ENCODE assay signal across 13 cellular contexts in genomic region chr5:93588586-93589347, GRCh38. TPM values are rescaled to one million over a fixed set of nuclear protein-coding genes. Genes with fewer than 3 reads are reported as not detected.
DNase-seq lines count a peak whose midpoint lies in the region; ATAC-seq and TF ChIP-seq lines count a peak whose summit lies in the region.
"Had no signal": no experiment of that assay in that cellular context is flagged by ENCODE, and none has a peak within 500 bp of the region (broad histone marks: within the 10 kb centered on the region; RNA-seq: fewer than 3 reads in every experiment).

No MANE protein-coding gene starts in this region.

- H3K27ac ChIP-seq in mammary epithelial cell (ENCODE audit: insufficient read depth, low read depth, low read length) (no peak overlapping the region), left lung (peak overlapping the region; percentile 14 to 37), tibial nerve (peak overlapping the region; percentile 61 to 95 (median 80))
- H3K27ac ChIP-seq: BLaER1, cardiac muscle cell had no signal

- H3K4me3 ChIP-seq in mammary epithelial cell (replicated peaks in 1 of 3; ENCODE audit: insufficient read depth in 1 of 3, low read depth in 2 of 3, low read length in 3 of 3) (no peak overlapping the region), left lung (peak overlapping the region; percentile 10 to 16), tibial nerve (peak overlapping the region; percentile 13 to 83 (median 40)), lower leg skin (ENCODE audit: low read depth, poor library complexity, severe bottlenecking) (no peak overlapping the region)
- H3K4me3 ChIP-seq: cardiac muscle cell had no signal

- intact Hi-C loops in mammary epithelial cell (cut with micrococcal nuclease) (loop anchor here (5.0 to 10.0 kb wide), 2 partner anchors 294 to 1029 kb away; partner anchors contain the start of genes KIAA0825 and SLF1), left lung (cut with DNase I) (loop anchor here in 1 of 2 donors (10.0 kb wide), 1 partner anchor 206 kb away; no protein-coding TSS in a partner anchor), lower leg skin (cut with DNase I; ENCODE audit: low total_unique reads) (loop anchor here (10.0 kb wide), 1 partner anchor 326 kb away; no protein-coding TSS in a partner anchor)

- H3K36me3 ChIP-seq in mammary epithelial cell (ENCODE audit: insufficient read depth, low read length), result no peaks in the 10 kb centered on the region
- H3K36me3 ChIP-seq in left lung, result no peaks in the 10 kb centered on the region
- peaks cover 0 to 12% (median 0%) of the 10 kb centered on the region in 3 donors for H3K36me3 ChIP-seq in tibial nerve
- H3K36me3 ChIP-seq: BLaER1, cardiac muscle cell had no signal

- CTCF ChIA-PET in mammary epithelial cell (lab: Charles Lee; ENCODE audit: low non-redundant PET), result no interaction called here

- peaks cover 0 to 1% of the 10 kb centered on the region in 2 donors for H3K9me3 Mint-ChIP-seq in activated T-cell treated with anti-CD3 and anti-CD28 coated beads, Interleukin-2, amount 50 U/mL, for 72 hours

- H2AFZ ChIP-seq in mammary epithelial cell (ENCODE audit: low read depth, low read length), result peak overlapping the region; percentile 70

- peaks cover 76% of the 10 kb centered on the region for H3K27me3 Mint-ChIP-seq in activated T-cell treated with anti-CD3 and anti-CD28 coated beads, Interleukin-2, amount 50 U/mL, for 72 hours (ENCODE audit: low read depth)

- H3K4me1 ChIP-seq in mammary epithelial cell (ENCODE audit: insufficient read depth, low read length), result peaks cover 4% of the 10 kb centered on the region
- H3K4me1 ChIP-seq in left lung, result peaks cover 0 to 10% of the 10 kb centered on the region in 2 donors
- peaks cover 0 to 42% (median 13%) of the 10 kb centered on the region in 4 donors for H3K4me1 ChIP-seq in tibial nerve

- no peak for DNase-seq in activated T-cell treated with anti-CD3 and anti-CD28 coated beads, Interleukin-2, amount 50 U/mL, for 72 hours
- DNase-seq in activated T-cell treated with anti-CD3 and anti-CD28 coated beads for 4 hours (no peak), mammary epithelial cell (no peak), left lung (peak in 1 of 2 donors; percentile 58), tibial nerve (ENCODE audit: low spot score in 2 of 2) (peak in 1 of 2 donors; percentile 45), MV-4-11 (lab: John Stamatoyannopoulos, UW) (no peak), lower leg skin (ENCODE audit: low spot score in 2 of 2) (no peak)
- DNase-seq in stimulated activated naive CD4-positive, alpha-beta T cell treated with Interleukin-2 at 50 U/mL for 16 hours (lab: John Stamatoyannopoulos, UW), result no peak
- DNase-seq: activated CD4-positive, alpha-beta T cell treated with anti-CD3 and anti-CD28 coated beads, Interleukin-2, amount 50 U/mL, for 1 hour; MM.1S had no signal

- in situ Hi-C loops in mammary epithelial cell (cut with MboI; ENCODE audit: low sequenced_read_pairs in 2 of 2), result loop anchor here in 1 of 2 donors (25.0 kb wide), 1 partner anchor 676 kb away; no protein-coding TSS in a partner anchor

- TF ChIP-seq POLR2A in tibial nerve (IDR thresholded peaks at IDR 0.05) (no peak), lower leg skin (IDR thresholded peaks at IDR 0.05) (no peak)

- H4K20me1 ChIP-seq in mammary epithelial cell (ENCODE audit: insufficient read depth, low read length), result no peaks in the 10 kb centered on the region

- no peak overlapping the region for H3K27ac Mint-ChIP-seq in activated T-cell treated with anti-CD3 and anti-CD28 coated beads, Interleukin-2, amount 50 U/mL, for 72 hours

- no peak overlapping the region for H3K9ac ChIP-seq in mammary epithelial cell (ENCODE audit: insufficient read depth, low read length)
- H3K9ac ChIP-seq: BLaER1 had no signal

- dilution Hi-C loops in mammary epithelial cell (cut with HindIII; ENCODE audit: low sequenced_read_pairs), result no loop called here

- H3K9me3 ChIP-seq in mammary epithelial cell (replicated peaks; ENCODE audit: insufficient read depth, low read length) (peaks cover 6% of the 10 kb centered on the region), left lung (no peaks in the 10 kb centered on the region), tibial nerve (no peaks in the 10 kb centered on the region)

- no peak for ATAC-seq in activated T-cell treated with anti-CD3 and anti-CD28 coated beads, Interleukin-2, amount 50 U/mL, for 72 hours (replicated peaks in 1 of 2)
- no peak for ATAC-seq in left lung

- WGBS in mammary epithelial cell (ENCODE audit: low coverage, missing lambda C conversion rate), result 89% methylated on average over 21 of the region's 52 CpGs
- WGBS in tibial nerve, 2 donors, result 21 to 33% methylated on average over 15 to 24 of the region's 52 CpGs
- WGBS in lower leg skin, 2 donors, result 63 to 77% methylated on average over 29 to 33 of the region's 52 CpGs

- H3K4me3 Mint-ChIP-seq in activated T-cell treated with anti-CD3 and anti-CD28 coated beads, Interleukin-2, amount 50 U/mL, for 72 hours, result peak overlapping the region; percentile 24 to 74

- peaks cover 4 to 7% of the 10 kb centered on the region in 2 donors for H3K36me3 Mint-ChIP-seq in activated T-cell treated with anti-CD3 and anti-CD28 coated beads, Interleukin-2, amount 50 U/mL, for 72 hours (ENCODE audit: insufficient read depth in 2 of 2)

- H3K4me2 ChIP-seq in mammary epithelial cell (ENCODE audit: insufficient read depth, low read depth, low read length), result no peak overlapping the region
- H3K4me2 ChIP-seq: BLaER1 had no signal

- TF ChIP-seq EP300 in tibial nerve (IDR thresholded peaks at IDR 0.05), result no peak

- H3K27me3 ChIP-seq in mammary epithelial cell (ENCODE audit: insufficient read depth, low read length) (no peaks in the 10 kb centered on the region), left lung (peaks cover 36 to 100% of the 10 kb centered on the region in 2 donors), tibial nerve (no peaks in the 10 kb centered on the region)

- no TSS peak for BruUV-seq in mammary epithelial cell (replicated peaks; lab: Mats Ljungman, UMichigan)

- peaks cover 3% of the 10 kb centered on the region for H3K79me2 ChIP-seq in mammary epithelial cell (ENCODE audit: insufficient read depth, low read length)

- TF ChIP-seq CTCF in mammary epithelial cell (conservative IDR thresholded peaks at IDR 0.05 in 1 of 2, IDR thresholded peaks at IDR 0.05 in 1 of 2; ENCODE audit: extremely low read depth in 1 of 2, insufficient read depth in 1 of 2, low read depth in 1 of 2, low read length in 2 of 2) (no peak), left lung (IDR thresholded peaks at IDR 0.05) (no peak), tibial nerve (IDR thresholded peaks at IDR 0.05) (no peak), lower leg skin (IDR thresholded peaks at IDR 0.05) (no peak)

- H3K4me1 Mint-ChIP-seq in activated T-cell treated with anti-CD3 and anti-CD28 coated beads, Interleukin-2, amount 50 U/mL, for 72 hours (ENCODE audit: low read depth), result peaks cover 34% of the 10 kb centered on the region

RNA-seq across cellular contexts. Expression of gene NR2F1, which starts 5.7 kb away (rescaled TPM):
- total RNA-seq in activated T-cell treated with anti-CD3 and anti-CD28 coated beads, Interleukin-2, amount 50 U/mL, for 72 hours, result not detected
- total RNA-seq in mammary epithelial cell (1 to 10 TPM; 3.3 to 3.5 TPM), left lung (10 to 100 TPM; 50.7 to 69.1 TPM), tibial nerve (10 to 100 TPM; 64.9 to 81.3 (median 67.6) TPM), lower leg skin (1 to 10 TPM in 3 of 4 donors, under 1 TPM in 1; 0.72 to 5.9 (median 2.7) TPM)
- 7.8 TPM for polyA plus RNA-seq in mammary epithelial cell
- 0.10 TPM for polyA minus RNA-seq in mammary epithelial cell
- total RNA-seq: OCI-LY7 had no signal

RNA-seq across cellular contexts. Expression of gene NR2F1-AS1, which starts 7.7 kb away (rescaled TPM):
- total RNA-seq in activated T-cell treated with anti-CD3 and anti-CD28 coated beads, Interleukin-2, amount 50 U/mL, for 72 hours, result under 1 TPM; 0.41 to 0.93 TPM
- total RNA-seq in mammary epithelial cell (10 to 100 TPM in 1 of 2 donors, 1 to 10 TPM in 1; 8.7 to 12.2 TPM), left lung (10 to 100 TPM; 10.5 to 18.3 TPM), tibial nerve (10 to 100 TPM; 13.5 to 38.4 (median 35.4) TPM), lower leg skin (1 to 10 TPM in 2 of 4 donors, under 1 TPM in 1, not detected in 1; 0.30 to 1.7 (median 1.0) TPM)
- 4.4 TPM for polyA plus RNA-seq in mammary epithelial cell
- 0.26 TPM for polyA minus RNA-seq in mammary epithelial cell
- total RNA-seq: OCI-LY7 had no signal

Comparison
In these comparisons a context has a peak if more than half of its experiments do, and no peak if none do; other contexts are left out.
1. H3K4me3 ChIP-seq: peak in left lung (2 of 2) and tibial nerve (4 of 4); none in mammary epithelial cell (0 of 3) and lower leg skin (single experiment).
2. RNA of gene NR2F1, which starts 5.7 kb away (total RNA-seq): 64.9 to 81.3 TPM in tibial nerve and 50.7 to 69.1 TPM in left lung; 3.3 to 3.5 TPM in mammary epithelial cell, 0.72 to 5.9 TPM in lower leg skin and not detected in activated T-cell treated with anti-CD3 and anti-CD28 coated beads, Interleukin-2, amount 50 U/mL, for 72 hours; every median in the first group is over 4 times any median in the second.